ENCODE assay signal across 22 cellular contexts in genomic region chr12:104634852-104635251, GRCh38.
DNase-seq lines count a peak whose midpoint lies in the region; ATAC-seq, FAIRE-seq and TF ChIP-seq lines count a peak whose summit lies in the region.
"Had no signal": no experiment of that assay in that cellular context is flagged by ENCODE, and none has a peak within 500 bp of the region (broad histone marks: within the 10 kb centered on the region; RNA-seq: fewer than 3 reads in every experiment).

No MANE protein-coding gene starts in this region.

- H3K9me3 ChIP-seq in HEK293 (ENCODE audit: control insufficient read depth, insufficient read depth, low read depth, low read length) = no peaks in the 10 kb centered on the region
- peaks cover 2% of the 10 kb centered on the region; the same call in 1 of the 2 replicates for H3K9me3 ChIP-seq in K562 (replicated peaks; ENCODE audit: control insufficient read depth, insufficient read depth, low read depth, low read length)
- no peaks in the 10 kb centered on the region for H3K9me3 ChIP-seq in neutrophil
- H3K9me3 ChIP-seq in spleen = no peaks in the 10 kb centered on the region

- no peaks in the 10 kb centered on the region for H3K9me1 ChIP-seq in K562 (ENCODE audit: control insufficient read depth, insufficient read depth, low read length)

- no peak for TF ChIP-seq CTCF in CD14-positive monocyte (IDR thresholded peaks at IDR 0.05)
- TF ChIP-seq CTCF in HEK293 (tag by site-specific recombination; IDR thresholded peaks at IDR 0.05) = no peak
- TF ChIP-seq CTCF in K562 (IDR thresholded peaks at IDR 0.05 in 2 of 3, conservative IDR thresholded peaks at IDR 0.05 in 1 of 3; ENCODE audit: insufficient read depth in 2 of 3, low read depth in 1 of 3, low read length in 3 of 3) = no peak
- TF ChIP-seq CTCF in neutrophil (IDR thresholded peaks at IDR 0.05) = no peak
- TF ChIP-seq CTCF in spleen (IDR thresholded peaks at IDR 0.05 in 8 of 11, conservative IDR thresholded peaks at IDR 0.05 in 3 of 11) = no peak

- peak overlapping the region in 6 of 7 donors; percentile 49 to 85 (median 73) for H3K27ac Mint-ChIP-seq in CD14-positive monocyte

- no peak for TF ChIP-seq RAD21 in K562 (CRISPR knock-in tag; conservative IDR thresholded peaks at IDR 0.05 in 1 of 2, IDR thresholded peaks at IDR 0.05 in 1 of 2)

- H3K4me1 ChIP-seq in HEK293 (ENCODE audit: control insufficient read depth, insufficient read depth, low read length) = 0 out of 2 replicates have a peak, but pooled peaks cover 4% of the 10 kb centered on the region
- peaks cover 4 to 9% of the 10 kb centered on the region in 2 experiments; a peak in 2 of 5 replicates for H3K4me1 ChIP-seq in K562 (replicated peaks in 1 of 2; ENCODE audit: control insufficient read depth in 2 of 2, insufficient read depth in 2 of 2, low read length in 2 of 2)
- peaks cover 34 to 39% of the 10 kb centered on the region in 2 experiments for H3K4me1 ChIP-seq in neutrophil (ENCODE audit: control insufficient read depth in 1 of 2, insufficient read depth in 1 of 2, low read depth in 1 of 2, low read length in 1 of 2)
- peaks cover 0 to 67% (median 24%) of the 10 kb centered on the region in 6 donors for H3K4me1 ChIP-seq in spleen

- H3K27ac ChIP-seq in HEK293 (ENCODE audit: extremely low read depth, low read depth, low read length) = no peak overlapping the region
- no peak overlapping the region for H3K27ac ChIP-seq in K562 (ENCODE audit: extremely low read depth, low read depth, low read length)
- H3K27ac ChIP-seq in neutrophil = peak overlapping the region; percentile 100
- H3K27ac ChIP-seq in spleen = peak overlapping the region in 1 of 8 donors; percentile 57
- H3K27ac ChIP-seq: BLaER1 had no signal

- POLR2A ChIA-PET in HEK293 (lab: Yijun Ruan, JAX) = interaction anchor here (1.3 kb wide), 1 partner anchor 31 kb away, joined by 4 read pairs; no protein-coding TSS in a partner anchor
- POLR2A ChIA-PET in K562 (lab: Yijun Ruan, JAX) = interaction anchor here (0.6 to 1.3 kb wide), 2 partner anchors 9 to 14 kb away, joined by 3 read pairs; no protein-coding TSS in a partner anchor

- H3K27me3 ChIP-seq in K562 (ENCODE audit: control insufficient read depth in 2 of 2, insufficient read depth in 2 of 2, low read length in 2 of 2) = no peaks in the 10 kb centered on the region
- no peaks in the 10 kb centered on the region for H3K27me3 ChIP-seq in neutrophil
- no peaks in the 10 kb centered on the region for H3K27me3 ChIP-seq in spleen (replicated peaks in 1 of 7)
- H3K27me3 ChIP-seq: BLaER1 had no signal

- H3K4me3 ChIP-seq in HEK293 (ENCODE audit: low read depth, low read length) (no peak overlapping the region), K562 (no peak overlapping the region), neutrophil (ENCODE audit: low read depth in 1 of 2, low read length in 1 of 2) (no peak overlapping the region), spleen (no peak overlapping the region)
- H3K4me3 ChIP-seq: BLaER1 had no signal

- ATAC-seq in K562 = no peak

- FAIRE-seq in K562 (lab: Jason Lieb, UNC) (no peak), GM12892 (lab: Jason Lieb, UNC) (no peak)
- FAIRE-seq: A204.1, G401.6, GM12891, GM18507 had no signal

- intact Hi-C loops in CD14-positive monocyte (cut with micrococcal nuclease) = no loop called here
- intact Hi-C loops in K562 (cut with micrococcal nuclease) = no loop called here
- intact Hi-C loops in spleen (cut with DNase I; ENCODE audit: low total_unique reads) = no loop called here

- no peak overlapping the region for H3K4me2 ChIP-seq in K562 (ENCODE audit: insufficient read depth, low read length)
- H3K4me2 ChIP-seq: BLaER1 had no signal

- H3K36me3 Mint-ChIP-seq in CD14-positive monocyte = peaks cover 30 to 49% of the 10 kb centered on the region in 2 donors

- peaks cover 0 to 2% (median 0%) of the 10 kb centered on the region in 7 donors for H3K9me3 Mint-ChIP-seq in CD14-positive monocyte
- H3K9me3 Mint-ChIP-seq: CD8-positive, alpha-beta memory T cell had no signal

- no peaks in the 10 kb centered on the region for H4K20me1 ChIP-seq in K562 (replicated peaks; ENCODE audit: control insufficient read depth, insufficient read depth, low read length)

- CTCF ChIA-PET in HEK293 (lab: Yijun Ruan, JAX) = interaction anchor here (0.6 to 0.8 kb wide), 2 partner anchors 253 to 594 kb away, joined by 4 to 5 read pairs; no protein-coding TSS in a partner anchor
- CTCF ChIA-PET in K562 (lab: Yijun Ruan, JAX; ENCODE audit: low intra/inter-chr PET ratio) = no interaction called here

- no peak for DNase-seq in CD14-positive monocyte (ENCODE audit: low spot score)
- DNase-seq in K562 (ENCODE audit: extremely low read depth in 1 of 4, low spot score in 3 of 4) = no peak
- no peak for DNase-seq in GM12892 (ENCODE audit: insufficient read length)
- DNase-seq in stimulated activated CD4-positive, alpha-beta T cell treated with anti-CD3 and anti-CD28 coated beads, Interleukin-4, amount 100 ng/mL, for 1 hour = no peak
- DNase-seq in DMS79 (lab: John Stamatoyannopoulos, UW) = no peak
- no peak for DNase-seq in spleen
- DNase-seq: AML-193; CD8-positive, alpha-beta memory T cell; COR-L47; DMS 273 treated with DMSO at 0.1 percent for 48 hours; DMS53; GOT3; H7; Karpas-422; KBM-7 had no signal

- no peak overlapping the region for H3K9ac ChIP-seq in K562 (ENCODE audit: insufficient read depth in 1 of 2, low read depth in 2 of 2, low read length in 2 of 2)
- H3K9ac ChIP-seq: BLaER1 had no signal

- WGBS in K562 (ENCODE audit: insufficient coverage, low coverage, missing lambda C conversion rate) = 100% methylated on average over 3 of the region's 3 CpGs
- 89 to 98% (median 93%) methylated on average over 3 of the region's 3 CpGs for WGBS in spleen, 5 donors

- H3K4me3 Mint-ChIP-seq in CD14-positive monocyte = no peak overlapping the region
- H3K4me3 Mint-ChIP-seq: CD8-positive, alpha-beta memory T cell had no signal

- H3K79me2 ChIP-seq in K562 (ENCODE audit: control insufficient read depth, insufficient read depth, low read length) = peaks cover 31% of the 10 kb centered on the region

- H2AFZ ChIP-seq in K562 (ENCODE audit: low read depth, low read length) = no peak overlapping the region

- in situ Hi-C loops in K562 (cut with MboI) = no loop called here

- H3K36me3 ChIP-seq in HEK293 (ENCODE audit: control insufficient read depth in 2 of 2, insufficient read depth in 1 of 2, low read length in 2 of 2) = no peaks in the 10 kb centered on the region
- peaks cover 11% of the 10 kb centered on the region; the same call in 2 of the 3 replicates for H3K36me3 ChIP-seq in K562 (ENCODE audit: control insufficient read depth, insufficient read depth, low read length)
- H3K36me3 ChIP-seq in neutrophil = no peaks in the 10 kb centered on the region
- H3K36me3 ChIP-seq in spleen = peaks cover 0 to 7% (median 0%) of the 10 kb centered on the region in 6 donors

- H3K4me1 Mint-ChIP-seq in CD14-positive monocyte = peaks cover 62% of the 10 kb centered on the region

- no TSS peak for BruUV-seq in K562 (replicated peaks; lab: Mats Ljungman, UMichigan)

- peaks cover 0 to 3% (median 0%) of the 10 kb centered on the region in 3 donors for H3K27me3 Mint-ChIP-seq in CD14-positive monocyte (ENCODE audit: low read depth in 3 of 3)
- H3K27me3 Mint-ChIP-seq: CD8-positive, alpha-beta memory T cell had no signal

- no peak for TF ChIP-seq EP300 in K562 (IDR thresholded peaks at IDR 0.05; ENCODE audit: low read length)

- TF ChIP-seq POLR2A in K562 (conservative IDR thresholded peaks at IDR 0.05) (no peak), GM12892 (IDR thresholded peaks at IDR 0.05; ENCODE audit: low read depth, low read length) (no peak), spleen (IDR thresholded peaks at IDR 0.05) (no peak)

TF ChIP-seq in HEK293, 187 proteins besides CTCF, POLR2A, EP300 and RAD21:
- TF ChIP-seq OVOL3 (tag by site-specific recombination; IDR thresholded peaks at IDR 0.05) (no peak), FEZF1 (tag by site-specific recombination; IDR thresholded peaks at IDR 0.05) (peak; percentile 41; the same call in 1 of the 2 replicates), ZNF214 (tag by site-specific recombination; IDR thresholded peaks at IDR 0.05; ENCODE audit: borderline replicate concordance) (peak; percentile 88), ZNF350 (tag by site-specific recombination; IDR thresholded peaks at IDR 0.05) (no peak)

TF ChIP-seq in K562, 482 proteins besides CTCF, POLR2A, EP300 and RAD21:
- TF ChIP-seq ZNF561 (CRISPR knock-in tag; conservative IDR thresholded peaks at IDR 0.05) (no peak), ZBTB8A (IDR thresholded peaks at IDR 0.05; ENCODE audit: partially characterized antibody) (no peak), ZNF316 (IDR thresholded peaks at IDR 0.05) (peak; percentile 50), C11orf30 (IDR thresholded peaks at IDR 0.05; ENCODE audit: low read depth) (peak; percentile 30; the same call in 1 of the 2 replicates), PURB (CRISPR knock-in tag; IDR thresholded peaks at IDR 0.05; ENCODE audit: low read depth) (no peak)
